In the genomic region with DNA sequence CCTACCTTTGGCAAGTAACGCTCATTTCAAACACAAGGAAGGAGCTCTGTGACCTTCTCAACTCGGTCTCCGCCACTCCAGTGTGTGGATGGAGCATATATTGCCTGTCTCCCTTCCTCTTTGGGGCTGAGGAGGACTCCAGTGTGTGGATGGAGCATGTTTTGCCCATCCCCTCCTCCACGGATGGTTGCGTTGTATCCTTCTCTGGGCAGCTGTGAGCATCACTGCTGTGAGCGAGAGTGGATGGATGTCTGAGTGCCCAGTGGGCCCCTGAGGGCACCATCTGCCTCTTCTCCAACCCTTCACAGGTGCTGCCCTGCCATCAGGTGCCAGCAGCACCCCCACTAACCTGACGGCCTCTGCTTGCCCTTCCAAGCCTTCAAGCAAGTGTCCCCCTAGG, we compare ENCODE assay signal across 27 cellular contexts.
"Had no signal": no experiment of that assay in that cellular context is flagged by ENCODE, and none has a peak within 500 bp of the region (broad histone marks: within the 10 kb centered on the region; RNA-seq: fewer than 3 reads in every experiment).

No MANE protein-coding gene starts in this region.

- H3K4me3 ChIP-seq: coronary artery, esophagus squamous epithelium, heart right ventricle, lung, neural progenitor cell, pancreas, right lobe of liver, smooth muscle cell, suprapubic skin, transverse colon had no signal

- H2AFZ ChIP-seq: neural progenitor cell had no signal

- H3K27ac ChIP-seq: coronary artery, esophagus squamous epithelium, heart right ventricle, neural progenitor cell, pancreas, right lobe of liver, suprapubic skin, transverse colon had no signal

- H3K4me2 ChIP-seq: neural progenitor cell, smooth muscle cell had no signal

- H3K4me1 ChIP-seq: heart right ventricle, pancreas, transverse colon had no signal

- DNase-seq: dermis blood vessel endothelial cell; effector memory CD4-positive, alpha-beta T cell; esophagus squamous epithelium; foreskin melanocyte; glutamatergic neuron; heart right ventricle; hippocampal formation; kidney glomerular epithelial cell; left colon; left ventricle myocardium superior; midbrain; naive thymus-derived CD4-positive, alpha-beta T cell; nucleus accumbens; pancreas; stimulated activated CD4-positive, alpha-beta T cell treated with anti-CD3 and anti-CD28 coated beads, Interleukin-12 subunit alpha, Interleukin-12 subunit beta, amount 100 ng/mL, for 4 hours; stimulated activated CD4-positive, alpha-beta T cell treated with anti-CD3 and anti-CD28 coated beads, Interleukin-1b, Interleukin-23, amount 100 ng/mL, for 48 hours; stimulated activated CD4-positive, alpha-beta T cell treated with anti-CD3 and anti-CD28 coated beads, Interleukin-4, amount 100 ng/mL, for 1 hour; stimulated activated CD8-positive, alpha-beta memory T cell treated with anti-CD3 and anti-CD28 coated beads, Interleukin-4, amount 100 ng/mL, for 48 hours; stimulated activated naive CD4-positive, alpha-beta T cell; stimulated activated naive CD8-positive, alpha-beta T cell treated with anti-CD3 and anti-CD28 coated beads, Interleukin-15, amount 100 ng/mL, for 72 hours; transverse colon had no signal

- H3K36me3 ChIP-seq: esophagus squamous epithelium, heart right ventricle, neural progenitor cell, pancreas, right lobe of liver, suprapubic skin, transverse colon had no signal

- ATAC-seq: heart right ventricle; left colon; left ventricle myocardium superior; naive thymus-derived CD4-positive, alpha-beta T cell; pancreas; right lobe of liver; stimulated activated naive CD8-positive, alpha-beta T cell treated with anti-CD3 and anti-CD28 coated beads, Interleukin-15, amount 100 ng/mL, for 72 hours had no signal

- H3K9me3 ChIP-seq: pancreas, right lobe of liver, suprapubic skin, transverse colon had no signal

- H3K9ac ChIP-seq: neural progenitor cell had no signal

- H3K27me3 ChIP-seq: pancreas, right lobe of liver had no signal
